8 cellular contexts compared by ENCODE assay signal in genomic region chr7:43904533-43905208, GRCh38. TPM values are rescaled to one million over a fixed set of nuclear protein-coding genes. Genes with fewer than 3 reads are reported as not detected.
DNase-seq lines count a peak whose midpoint lies in the region; ATAC-seq and TF ChIP-seq lines count a peak whose summit lies in the region.

No MANE protein-coding gene starts in this region.

- H3K9me3 ChIP-seq in Peyer's patch: no peaks in the 10 kb centered on the region
- no peaks in the 10 kb centered on the region for H3K9me3 ChIP-seq in BE2C

- H3K27me3 ChIP-seq in Peyer's patch (no peaks in the 10 kb centered on the region), rectal smooth muscle tissue (ENCODE audit: control insufficient read depth, insufficient read depth, low read length) (no peaks in the 10 kb centered on the region), BE2C (no peaks in the 10 kb centered on the region; the same call in 1 of the 2 replicates)

- H3K36me3 ChIP-seq in Peyer's patch (no peaks in the 10 kb centered on the region), rectal smooth muscle tissue (ENCODE audit: control insufficient read depth, insufficient read depth, low read length) (no peaks in the 10 kb centered on the region), BE2C (no peaks in the 10 kb centered on the region)

- H3K4me1 ChIP-seq in Peyer's patch: peaks cover 0 to 36% (median 3%) of the 10 kb centered on the region in 4 donors
- peaks cover 9% of the 10 kb centered on the region for H3K4me1 ChIP-seq in rectal smooth muscle tissue (ENCODE audit: control insufficient read depth, insufficient read depth, low read length)
- peaks cover 11% of the 10 kb centered on the region for H3K4me1 ChIP-seq in BE2C

- no peak overlapping the region for H3K9ac ChIP-seq in rectal smooth muscle tissue (ENCODE audit: low read length)

- no peak for ATAC-seq in GM19328 (IDR thresholded peaks at IDR 0.05; ENCODE audit: unreplicated experiment)

- DNase-seq in Daoy (ENCODE audit: low read depth) (peak; percentile 30), Peyer's patch (no peak), erythroblast (lab: John Stamatoyannopoulos, UW) (peak; percentile 30 to 45), DMS79 (lab: John Stamatoyannopoulos, UW) (no peak), BE2C (no peak)
- no peak for DNase-seq in stimulated activated CD4-positive, alpha-beta T cell treated with anti-CD3 and anti-CD28 coated beads, Interleukin-4, amount 100 ng/mL, for 1 hour

- TF ChIP-seq POLR2A in Peyer's patch (IDR thresholded peaks at IDR 0.05): peak in 1 of 2 donors; percentile 8
- TF ChIP-seq POLR2A in erythroblast (IDR thresholded peaks at IDR 0.05; ENCODE audit: low read length): no peak

- peak in 1 of 6 experiments; percentile 3 for TF ChIP-seq CTCF in Peyer's patch (IDR thresholded peaks at IDR 0.05)
- TF ChIP-seq CTCF in BE2C (IDR thresholded peaks at IDR 0.05; ENCODE audit: low read depth, low read length): no peak

- H3K27ac ChIP-seq in Peyer's patch: peak overlapping the region in 3 of 4 donors; percentile 79 to 97 (median 95)
- no peak overlapping the region for H3K27ac ChIP-seq in rectal smooth muscle tissue (ENCODE audit: low read depth, low read length)

- H3K4me3 ChIP-seq in Peyer's patch (peak overlapping the region in 2 of 4 donors; percentile 36 to 90), rectal smooth muscle tissue (ENCODE audit: low read length) (peak overlapping the region; percentile 81), BE2C (ENCODE audit: low read depth, low read length) (no peak overlapping the region)

RNA-seq across cellular contexts. Expression of gene URGCP, which starts 1.7 kb away (rescaled TPM):
- 46.2 and 55.7 TPM in 2 replicates for total RNA-seq in Daoy (2014; rRNA removed; shearing (Covaris generic))
- 10 to 100 TPM; 43.7 to 91.0 (median 80.3) TPM for total RNA-seq in Peyer's patch
- 34.4 TPM for polyA plus RNA-seq in BE2C (2012; ENCODE audit: insufficient read depth, insufficient read length, low read depth)

RNA-seq across cellular contexts. Expression of gene UBE2D4, which starts 21.6 kb away (rescaled TPM):
- total RNA-seq in Daoy (2014; rRNA removed; shearing (Covaris generic)): 39.8 and 46.2 TPM in 2 replicates
- total RNA-seq in Peyer's patch: 10 to 100 TPM; 13.0 to 15.3 (median 14.5) TPM
- 40.5 TPM for polyA plus RNA-seq in BE2C (2012; ENCODE audit: insufficient read depth, insufficient read length, low read depth)

RNA-seq across cellular contexts. Expression of gene MRPS24, which starts 35.4 kb away (rescaled TPM):
- total RNA-seq in Daoy (2014; rRNA removed; shearing (Covaris generic)): 268 and 373 TPM in 2 replicates
- total RNA-seq in Peyer's patch: 100 to 1,000 TPM in 1 of 4 donors, 10 to 100 TPM in 3; 66.9 to 121 (median 74.2) TPM
- 470 TPM for polyA plus RNA-seq in BE2C (2012; ENCODE audit: insufficient read depth, insufficient read length, low read depth)

Comparison
In these comparisons a context has a peak if more than half of its experiments do, and no peak if none do; other contexts are left out.
1. DNase-seq: peak in Daoy (single experiment) and erythroblast (2 of 2); none in Peyer's patch (0 of 3), DMS79 (single experiment), stimulated activated CD4-positive, alpha-beta T cell treated with anti-CD3 and anti-CD28 coated beads, Interleukin-4, amount 100 ng/mL, for 1 hour (single experiment) and BE2C (single experiment).